ENCODE assay signal across 9 cellular contexts in genomic region chr7:90298145-90299038, GRCh38. TPM values are rescaled to one million over a fixed set of nuclear protein-coding genes. Genes with fewer than 3 reads are reported as not detected.
DNase-seq lines count a peak whose midpoint lies in the region; ATAC-seq and TF ChIP-seq lines count a peak whose summit lies in the region.
"Had no signal": no experiment of that assay in that cellular context is flagged by ENCODE, and none has a peak within 500 bp of the region (broad histone marks: within the 10 kb centered on the region; RNA-seq: fewer than 3 reads in every experiment).

No MANE protein-coding gene starts in this region.

- peak; percentile 23 for DNase-seq in GM04504 (ENCODE audit: low read depth)
- peak; percentile 55 to 76 for DNase-seq in Kasumi-1 (lab: John Stamatoyannopoulos, UW)
- DNase-seq in SK-N-MC (ENCODE audit: low read depth, low spot score): peak; percentile 34
- peak; percentile 33 to 69 for DNase-seq in foreskin keratinocyte
- no peak for DNase-seq in sciatic nerve (ENCODE audit: low spot score)
- DNase-seq in stimulated activated CD4-positive, alpha-beta T cell treated with anti-CD3 and anti-CD28 coated beads, Interleukin-12 subunit alpha, Interleukin-12 subunit beta, amount 100 ng/mL, for 4 hours: no peak
- no peak for DNase-seq in activated CD4-positive, alpha-beta T cell treated with anti-CD3 and anti-CD28 coated beads, Interleukin-2, amount 10 ng/mL, durations not matched to agents 24 days and 14 days
- DNase-seq: activated naive CD8-positive, alpha-beta T cell treated with anti-CD3 and anti-CD28 coated beads, Interleukin-2, amount 10 ng/mL, durations not matched to agents 7 days and 5 days had no signal

- H3K4me1 ChIP-seq in foreskin keratinocyte: no peaks in the 10 kb centered on the region

- H3K9me3 Mint-ChIP-seq in activated CD4-positive, alpha-beta T cell treated with anti-CD3 and anti-CD28 coated beads, Interleukin-2, amount 10 ng/mL, durations not matched to agents 24 days and 14 days: no peaks in the 10 kb centered on the region
- H3K9me3 Mint-ChIP-seq: activated naive CD8-positive, alpha-beta T cell treated with anti-CD3 and anti-CD28 coated beads, Interleukin-2, amount 10 ng/mL, durations not matched to agents 7 days and 5 days had no signal

- no peak overlapping the region for H3K9ac ChIP-seq in SK-N-MC (ENCODE audit: insufficient read length)

- no peaks in the 10 kb centered on the region for H3K36me3 Mint-ChIP-seq in activated CD4-positive, alpha-beta T cell treated with anti-CD3 and anti-CD28 coated beads, Interleukin-2, amount 10 ng/mL, durations not matched to agents 24 days and 14 days (ENCODE audit: low read depth)
- H3K36me3 Mint-ChIP-seq: activated naive CD8-positive, alpha-beta T cell treated with anti-CD3 and anti-CD28 coated beads, Interleukin-2, amount 10 ng/mL, durations not matched to agents 7 days and 5 days had no signal

- intact Hi-C loops in sciatic nerve (cut with DNase I): no loop called here
- intact Hi-C loops in activated CD4-positive, alpha-beta T cell treated with anti-CD3 and anti-CD28 coated beads, Interleukin-2, amount 10 ng/mL, durations not matched to agents 24 days and 14 days (cut with micrococcal nuclease): no loop called here

- no peaks in the 10 kb centered on the region for H3K36me3 ChIP-seq in SK-N-MC (ENCODE audit: insufficient read depth, low read length)

- peak; percentile 90 for TF ChIP-seq CTCF in foreskin keratinocyte (conservative IDR thresholded peaks at IDR 0.05)

- no peaks in the 10 kb centered on the region for H3K9me3 ChIP-seq in SK-N-MC (ENCODE audit: low read depth, low read length)

- H3K27ac Mint-ChIP-seq in activated CD4-positive, alpha-beta T cell treated with anti-CD3 and anti-CD28 coated beads, Interleukin-2, amount 10 ng/mL, durations not matched to agents 24 days and 14 days: no peak overlapping the region
- H3K27ac Mint-ChIP-seq: activated naive CD8-positive, alpha-beta T cell treated with anti-CD3 and anti-CD28 coated beads, Interleukin-2, amount 10 ng/mL, durations not matched to agents 7 days and 5 days had no signal

- peaks cover 20% of the 10 kb centered on the region for H3K27me3 Mint-ChIP-seq in activated CD4-positive, alpha-beta T cell treated with anti-CD3 and anti-CD28 coated beads, Interleukin-2, amount 10 ng/mL, durations not matched to agents 24 days and 14 days

- H3K4me3 ChIP-seq in SK-N-MC: no peak overlapping the region

- no peaks in the 10 kb centered on the region for H3K27me3 ChIP-seq in foreskin keratinocyte

- no peaks in the 10 kb centered on the region for H3K4me1 Mint-ChIP-seq in activated CD4-positive, alpha-beta T cell treated with anti-CD3 and anti-CD28 coated beads, Interleukin-2, amount 10 ng/mL, durations not matched to agents 24 days and 14 days
- H3K4me1 Mint-ChIP-seq: activated naive CD8-positive, alpha-beta T cell treated with anti-CD3 and anti-CD28 coated beads, Interleukin-2, amount 10 ng/mL, durations not matched to agents 7 days and 5 days had no signal

- H3K27ac ChIP-seq in SK-N-MC (no peak overlapping the region), foreskin keratinocyte (no peak overlapping the region)

- peak; percentile 90 for ATAC-seq in GM21576 (IDR thresholded peaks at IDR 0.05; ENCODE audit: unreplicated experiment)
- ATAC-seq in foreskin keratinocyte: peak; percentile 100
- peak; percentile 80 for ATAC-seq in sciatic nerve

- H3K4me3 Mint-ChIP-seq in activated CD4-positive, alpha-beta T cell treated with anti-CD3 and anti-CD28 coated beads, Interleukin-2, amount 10 ng/mL, durations not matched to agents 24 days and 14 days: no peak overlapping the region
- H3K4me3 Mint-ChIP-seq: activated naive CD8-positive, alpha-beta T cell treated with anti-CD3 and anti-CD28 coated beads, Interleukin-2, amount 10 ng/mL, durations not matched to agents 7 days and 5 days had no signal

RNA-seq across cellular contexts. Expression of gene FAM237B, which starts 22.7 kb away (rescaled TPM):
- total RNA-seq in foreskin keratinocyte: not detected in 2 replicates
- not detected in 2 replicates for polyA plus RNA-seq in foreskin keratinocyte
- total RNA-seq in sciatic nerve: not detected
- total RNA-seq in activated CD4-positive, alpha-beta T cell treated with anti-CD3 and anti-CD28 coated beads, Interleukin-2, amount 10 ng/mL, durations not matched to agents 24 days and 14 days: not detected in 2 replicates
- total RNA-seq: activated naive CD8-positive, alpha-beta T cell treated with anti-CD3 and anti-CD28 coated beads, Interleukin-2, amount 10 ng/mL, durations not matched to agents 7 days and 5 days had no signal

RNA-seq across cellular contexts. Expression of gene GTPBP10, which starts 48.1 kb away (rescaled TPM):
- total RNA-seq in foreskin keratinocyte (17.9 and 21.5 TPM in 2 replicates), sciatic nerve (35.4 TPM)
- 13.7 and 16.4 TPM in 2 replicates for polyA plus RNA-seq in foreskin keratinocyte
- total RNA-seq in activated CD4-positive, alpha-beta T cell treated with anti-CD3 and anti-CD28 coated beads, Interleukin-2, amount 10 ng/mL, durations not matched to agents 24 days and 14 days: 37.1 and 37.7 TPM in 2 replicates

RNA-seq across cellular contexts. Expression of gene CFAP69, which starts 53.4 kb away (rescaled TPM):
- 0.28 and 0.95 TPM in 2 replicates for total RNA-seq in foreskin keratinocyte
- polyA plus RNA-seq in foreskin keratinocyte: 0.50 and 0.86 TPM in 2 replicates
- 36.1 TPM for total RNA-seq in sciatic nerve
- total RNA-seq in activated CD4-positive, alpha-beta T cell treated with anti-CD3 and anti-CD28 coated beads, Interleukin-2, amount 10 ng/mL, durations not matched to agents 24 days and 14 days: not detected in 2 replicates

Comparison
In these comparisons a context has a peak if more than half of its experiments do, and no peak if none do; other contexts are left out.
1. DNase-seq: peak in GM04504 (single experiment), Kasumi-1 (2 of 2), SK-N-MC (single experiment) and foreskin keratinocyte (2 of 2); none in sciatic nerve (single experiment), stimulated activated CD4-positive, alpha-beta T cell treated with anti-CD3 and anti-CD28 coated beads, Interleukin-12 subunit alpha, Interleukin-12 subunit beta, amount 100 ng/mL, for 4 hours (single experiment) and activated CD4-positive, alpha-beta T cell treated with anti-CD3 and anti-CD28 coated beads, Interleukin-2, amount 10 ng/mL, durations not matched to agents 24 days and 14 days (single experiment).
2. RNA of gene CFAP69, which starts 53.4 kb away (total RNA-seq): 36.1 TPM in sciatic nerve (single experiment); 0.28 to 0.95 TPM in foreskin keratinocyte and not detected in activated CD4-positive, alpha-beta T cell treated with anti-CD3 and anti-CD28 coated beads, Interleukin-2, amount 10 ng/mL, durations not matched to agents 24 days and 14 days; every median in the first group is over 10 times any median in the second.
3. Peak in every context shown above with its lines, with median percentiles within 50 percentile points of each other: ATAC-seq.